Comparison of ENCODE assay signal across 1 cellular context in the genomic region with DNA sequence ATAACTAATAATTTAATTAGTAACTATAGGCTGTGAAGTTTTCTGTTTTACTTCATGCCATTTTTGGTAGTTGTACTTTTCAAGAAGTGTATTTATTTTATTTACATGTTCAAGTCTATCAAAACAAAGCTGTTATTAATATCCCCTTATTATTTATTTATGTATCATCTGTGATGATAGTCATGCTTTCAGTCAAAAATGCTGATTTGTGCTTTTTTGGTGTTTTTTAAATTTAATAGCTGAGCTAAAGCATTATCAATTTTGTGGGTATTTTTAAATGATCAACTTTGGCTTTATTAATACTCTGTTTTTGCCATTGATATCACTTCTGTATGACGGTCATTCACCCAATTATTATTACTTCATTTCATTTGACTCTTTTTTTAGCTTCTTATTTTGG.
A peak's percentile ranks its signal among the peaks of the same experiment; 100 is the strongest.
TF ChIP-seq lines count a peak whose summit lies in the region.

No MANE protein-coding gene starts in this region.

TF ChIP-seq in HepG2, 621 proteins besides CTCF, POLR2A, EP300 and RAD21 (continued from another document):
- TF ChIP-seq, protein P1, sequence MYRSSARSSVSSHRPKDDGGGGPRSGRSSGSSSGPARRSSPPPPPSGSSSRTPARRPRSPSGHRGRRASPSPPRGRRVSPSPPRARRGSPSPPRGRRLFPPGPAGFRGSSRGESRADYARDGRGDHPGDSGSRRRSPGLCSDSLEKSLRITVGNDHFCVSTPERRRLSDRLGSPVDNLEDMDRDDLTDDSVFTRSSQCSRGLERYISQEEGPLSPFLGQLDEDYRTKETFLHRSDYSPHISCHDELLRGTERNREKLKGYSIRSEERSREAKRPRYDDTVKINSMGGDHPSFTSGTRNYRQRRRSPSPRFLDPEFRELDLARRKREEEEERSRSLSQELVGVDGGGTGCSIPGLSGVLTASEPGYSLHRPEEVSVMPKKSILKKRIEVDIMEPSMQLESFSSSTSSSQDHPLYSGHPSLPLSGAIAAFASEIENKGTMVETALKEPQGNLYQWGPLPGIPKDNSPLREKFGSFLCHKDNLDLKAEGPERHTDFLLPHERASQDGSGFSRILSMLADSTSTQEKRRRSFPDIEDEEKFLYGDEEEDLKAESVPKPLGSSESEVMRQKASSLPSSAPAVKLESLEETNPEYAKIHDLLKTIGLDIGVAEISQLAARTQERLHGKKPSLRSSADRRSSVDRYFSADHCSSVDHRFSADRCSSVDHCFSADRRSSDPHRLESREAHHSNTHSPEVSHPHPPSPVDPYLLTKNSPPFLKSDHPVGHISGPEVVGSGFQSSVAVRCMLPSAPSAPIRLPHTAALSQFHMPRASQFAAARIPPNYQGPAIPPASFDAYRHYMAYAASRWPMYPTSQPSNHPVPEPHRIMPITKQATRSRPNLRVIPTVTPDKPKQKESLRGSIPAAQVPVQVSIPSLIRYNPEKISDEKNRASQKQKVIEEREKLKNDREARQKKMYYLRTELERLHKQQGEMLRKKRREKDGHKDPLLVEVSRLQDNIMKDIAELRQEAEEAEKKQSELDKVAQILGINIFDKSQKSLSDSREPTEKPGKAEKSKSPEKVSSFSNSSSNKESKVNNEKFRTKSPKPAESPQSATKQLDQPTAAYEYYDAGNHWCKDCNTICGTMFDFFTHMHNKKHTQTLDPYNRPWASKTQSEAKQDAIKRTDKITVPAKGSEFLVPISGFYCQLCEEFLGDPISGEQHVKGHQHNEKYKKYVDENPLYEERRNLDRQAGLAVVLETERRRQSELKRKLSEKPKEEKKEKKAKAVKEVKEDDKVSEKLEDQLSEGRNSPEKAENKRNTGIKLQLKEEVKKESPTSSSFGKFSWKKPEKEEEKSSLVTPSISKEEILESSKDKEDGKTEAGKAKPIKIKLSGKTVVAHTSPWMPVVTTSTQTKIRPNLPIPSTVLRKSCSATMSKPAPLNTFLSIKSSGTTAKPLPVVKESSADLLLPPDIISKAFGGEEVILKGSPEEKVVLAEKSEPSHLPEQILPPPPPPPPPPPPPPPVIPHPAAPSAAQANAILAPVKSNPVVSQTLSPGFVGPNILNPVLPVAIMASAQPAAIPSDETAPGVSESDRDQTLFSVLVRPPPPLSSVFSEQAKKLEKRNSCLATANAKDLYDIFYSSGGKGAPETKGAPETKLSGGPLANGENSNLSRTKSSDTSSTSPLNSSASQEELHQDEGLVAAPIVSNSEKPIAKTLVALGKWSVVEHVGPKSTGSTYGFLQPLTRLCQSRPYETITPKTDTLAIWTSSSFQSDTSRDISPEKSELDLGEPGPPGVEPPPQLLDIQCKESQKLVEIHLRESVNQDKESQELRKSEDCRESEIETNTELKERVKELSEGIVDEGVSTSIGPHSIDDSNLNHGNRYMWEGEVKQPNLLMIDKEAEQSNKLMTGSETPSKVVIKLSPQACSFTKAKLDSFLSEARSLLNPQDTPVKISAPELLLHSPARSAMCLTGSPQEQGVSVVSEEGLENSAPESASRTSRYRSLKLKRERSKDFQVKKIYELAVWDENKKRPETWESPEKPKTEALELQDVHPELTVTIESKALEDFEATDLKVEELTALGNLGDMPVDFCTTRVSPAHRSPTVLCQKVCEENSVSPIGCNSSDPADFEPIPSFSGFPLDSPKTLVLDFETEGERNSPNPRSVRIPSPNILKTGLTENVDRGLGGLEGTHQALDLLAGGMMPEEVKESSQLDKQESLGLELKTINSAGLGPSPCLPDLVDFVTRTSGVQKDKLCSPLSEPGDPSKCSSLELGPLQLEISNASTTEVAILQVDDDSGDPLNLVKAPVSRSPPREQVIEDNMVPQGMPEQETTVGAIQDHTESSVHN (CRISPR knock-in tag; IDR thresholded peaks at IDR 0.05), result no peak
- TF ChIP-seq ZNF883 (CRISPR knock-in tag; IDR thresholded peaks at IDR 0.05; ENCODE audit: not compliant biosample characterization) (no peak), MAFF (IDR thresholded peaks at IDR 0.05; ENCODE audit: low read depth, low read length) (peak; percentile 49; the same call in 1 of the 2 replicates)
